ENCODE assay signal across 1 cellular context in the genomic region with DNA sequence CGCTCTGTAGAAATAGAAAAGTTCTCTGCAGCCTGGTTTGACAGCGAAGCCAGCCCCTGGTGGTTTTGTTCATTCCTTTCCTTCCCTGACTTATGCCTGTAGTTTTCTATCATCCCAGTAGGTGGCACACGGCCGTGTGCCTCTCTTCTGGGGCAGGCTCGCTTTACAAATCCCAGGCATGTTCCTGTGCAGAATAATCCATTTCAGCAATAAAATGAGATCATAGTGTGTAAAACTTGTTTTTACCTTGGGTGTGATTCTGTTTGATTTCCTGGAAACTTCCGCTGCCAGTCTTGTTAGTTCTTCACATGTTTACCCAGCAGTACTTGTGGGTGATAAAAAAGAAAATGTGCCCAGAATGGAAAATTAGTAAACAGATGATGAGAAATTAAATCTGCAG.
TF ChIP-seq lines count a peak whose summit lies in the region.

No MANE protein-coding gene starts in this region.

TF ChIP-seq in GM23338, 12 proteins besides CTCF, POLR2A, EP300 and RAD21 (continued from another document):
- TF ChIP-seq, protein P1, sequence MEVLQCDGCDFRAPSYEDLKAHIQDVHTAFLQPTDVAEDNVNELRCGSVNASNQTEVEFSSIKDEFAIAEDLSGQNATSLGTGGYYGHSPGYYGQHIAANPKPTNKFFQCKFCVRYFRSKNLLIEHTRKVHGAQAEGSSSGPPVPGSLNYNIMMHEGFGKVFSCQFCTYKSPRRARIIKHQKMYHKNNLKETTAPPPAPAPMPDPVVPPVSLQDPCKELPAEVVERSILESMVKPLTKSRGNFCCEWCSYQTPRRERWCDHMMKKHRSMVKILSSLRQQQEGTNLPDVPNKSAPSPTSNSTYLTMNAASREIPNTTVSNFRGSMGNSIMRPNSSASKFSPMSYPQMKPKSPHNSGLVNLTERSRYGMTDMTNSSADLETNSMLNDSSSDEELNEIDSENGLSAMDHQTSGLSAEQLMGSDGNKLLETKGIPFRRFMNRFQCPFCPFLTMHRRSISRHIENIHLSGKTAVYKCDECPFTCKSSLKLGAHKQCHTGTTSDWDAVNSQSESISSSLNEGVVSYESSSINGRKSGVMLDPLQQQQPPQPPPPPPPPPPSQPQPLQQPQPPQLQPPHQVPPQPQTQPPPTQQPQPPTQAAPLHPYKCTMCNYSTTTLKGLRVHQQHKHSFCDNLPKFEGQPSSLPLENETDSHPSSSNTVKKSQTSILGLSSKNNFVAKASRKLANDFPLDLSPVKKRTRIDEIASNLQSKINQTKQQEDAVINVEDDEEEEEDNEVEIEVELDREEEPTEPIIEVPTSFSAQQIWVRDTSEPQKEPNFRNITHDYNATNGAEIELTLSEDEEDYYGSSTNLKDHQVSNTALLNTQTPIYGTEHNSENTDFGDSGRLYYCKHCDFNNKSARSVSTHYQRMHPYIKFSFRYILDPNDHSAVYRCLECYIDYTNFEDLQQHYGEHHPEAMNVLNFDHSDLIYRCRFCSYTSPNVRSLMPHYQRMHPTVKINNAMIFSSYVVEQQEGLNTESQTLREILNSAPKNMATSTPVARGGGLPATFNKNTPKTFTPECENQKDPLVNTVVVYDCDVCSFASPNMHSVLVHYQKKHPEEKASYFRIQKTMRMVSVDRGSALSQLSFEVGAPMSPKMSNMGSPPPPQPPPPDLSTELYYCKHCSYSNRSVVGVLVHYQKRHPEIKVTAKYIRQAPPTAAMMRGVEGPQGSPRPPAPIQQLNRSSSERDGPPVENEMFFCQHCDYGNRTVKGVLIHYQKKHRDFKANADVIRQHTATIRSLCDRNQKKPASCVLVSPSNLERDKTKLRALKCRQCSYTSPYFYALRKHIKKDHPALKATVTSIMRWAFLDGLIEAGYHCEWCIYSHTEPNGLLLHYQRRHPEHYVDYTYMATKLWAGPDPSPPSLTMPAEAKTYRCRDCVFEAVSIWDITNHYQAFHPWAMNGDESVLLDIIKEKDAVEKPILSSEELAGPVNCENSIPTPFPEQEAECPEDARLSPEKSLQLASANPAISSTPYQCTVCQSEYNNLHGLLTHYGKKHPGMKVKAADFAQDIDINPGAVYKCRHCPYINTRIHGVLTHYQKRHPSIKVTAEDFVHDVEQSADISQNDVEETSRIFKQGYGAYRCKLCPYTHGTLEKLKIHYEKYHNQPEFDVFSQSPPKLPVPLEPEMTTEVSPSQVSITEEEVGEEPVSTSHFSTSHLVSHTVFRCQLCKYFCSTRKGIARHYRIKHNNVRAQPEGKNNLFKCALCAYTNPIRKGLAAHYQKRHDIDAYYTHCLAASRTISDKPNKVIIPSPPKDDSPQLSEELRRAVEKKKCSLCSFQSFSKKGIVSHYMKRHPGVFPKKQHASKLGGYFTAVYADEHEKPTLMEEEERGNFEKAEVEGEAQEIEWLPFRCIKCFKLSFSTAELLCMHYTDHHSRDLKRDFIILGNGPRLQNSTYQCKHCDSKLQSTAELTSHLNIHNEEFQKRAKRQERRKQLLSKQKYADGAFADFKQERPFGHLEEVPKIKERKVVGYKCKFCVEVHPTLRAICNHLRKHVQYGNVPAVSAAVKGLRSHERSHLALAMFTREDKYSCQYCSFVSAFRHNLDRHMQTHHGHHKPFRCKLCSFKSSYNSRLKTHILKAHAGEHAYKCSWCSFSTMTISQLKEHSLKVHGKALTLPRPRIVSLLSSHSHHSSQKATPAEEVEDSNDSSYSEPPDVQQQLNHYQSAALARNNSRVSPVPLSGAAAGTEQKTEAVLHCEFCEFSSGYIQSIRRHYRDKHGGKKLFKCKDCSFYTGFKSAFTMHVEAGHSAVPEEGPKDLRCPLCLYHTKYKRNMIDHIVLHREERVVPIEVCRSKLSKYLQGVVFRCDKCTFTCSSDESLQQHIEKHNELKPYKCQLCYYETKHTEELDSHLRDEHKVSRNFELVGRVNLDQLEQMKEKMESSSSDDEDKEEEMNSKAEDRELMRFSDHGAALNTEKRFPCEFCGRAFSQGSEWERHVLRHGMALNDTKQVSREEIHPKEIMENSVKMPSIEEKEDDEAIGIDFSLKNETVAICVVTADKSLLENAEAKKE (CRISPR knock-in tag; IDR thresholded peaks at IDR 0.05): no peak
- no peak for TF ChIP-seq JUNB (IDR thresholded peaks at IDR 0.05; ENCODE audit: unreplicated experiment)
- TF ChIP-seq POLR2AphosphoS5 (IDR thresholded peaks at IDR 0.05; ENCODE audit: low read depth): no peak
- TF ChIP-seq ZNF331 (CRISPR knock-in tag; IDR thresholded peaks at IDR 0.05; ENCODE audit: low read depth): no peak
